Comparison of ENCODE assay signal across 15 cellular contexts in the genomic region with DNA sequence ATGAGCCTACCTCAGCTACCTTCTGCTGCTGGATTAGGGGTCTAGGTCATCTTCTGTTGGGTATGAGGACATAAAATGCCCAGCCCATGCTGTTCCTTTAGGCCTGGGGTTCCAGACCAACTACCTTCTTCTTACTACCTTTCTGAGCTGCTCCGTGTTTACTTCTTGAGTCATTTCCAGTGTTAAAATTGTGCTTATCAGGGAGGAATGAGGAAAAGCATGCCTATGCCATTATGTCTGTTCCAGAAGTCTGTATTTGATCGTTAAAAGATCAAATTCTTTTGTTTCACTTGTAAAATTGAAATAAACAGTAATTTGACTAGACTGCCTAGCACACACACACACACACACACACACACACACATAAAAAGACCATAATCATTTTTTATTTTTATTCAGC.
DNase-seq lines count a peak whose midpoint lies in the region; ATAC-seq and TF ChIP-seq lines count a peak whose summit lies in the region.
"Had no signal": no experiment of that assay in that cellular context is flagged by ENCODE, and none has a peak within 500 bp of the region (broad histone marks: within the 10 kb centered on the region; RNA-seq: fewer than 3 reads in every experiment).

No MANE protein-coding gene starts in this region.

- no peak overlapping the region for H3K4me2 ChIP-seq in mesenchymal stem cell (ENCODE audit: low read length, poor library complexity, severe bottlenecking)

- no peak overlapping the region for H2BK5ac ChIP-seq in mesenchymal stem cell (ENCODE audit: low read depth, low read length, poor library complexity, severe bottlenecking)

- ATAC-seq in activated CD8-positive, alpha-beta T cell treated with anti-CD3 and anti-CD28 coated beads, Interleukin-2, amount 10 ng/mL, durations not matched to agents 7 days and 5 days = no peak
- ATAC-seq in GM18907 (IDR thresholded peaks at IDR 0.05; ENCODE audit: unreplicated experiment) = no peak
- ATAC-seq: CD8-positive, alpha-beta T cell; HCT116 had no signal

- no TSS peak for BruUV-seq in Calu3 (replicated peaks; lab: Mats Ljungman, UMichigan)

- H3K4me3 ChIP-seq in adipocyte (ENCODE audit: low read length) (no peak overlapping the region), epithelial cell of esophagus (ENCODE audit: low read length) (no peak overlapping the region), mesenchymal stem cell (ENCODE audit: insufficient read depth in 1 of 2, low read depth in 1 of 2, low read length in 2 of 2) (no peak overlapping the region)

- TF ChIP-seq CTCF in Calu3 (IDR thresholded peaks at IDR 0.05; ENCODE audit: unreplicated experiment) (no peak), epithelial cell of esophagus (IDR thresholded peaks at IDR 0.05; ENCODE audit: insufficient read depth, low read depth, low read length, missing control alignments) (no peak)

- no peaks in the 10 kb centered on the region for H3K36me3 Mint-ChIP-seq in Calu3 (ENCODE audit: insufficient read depth, unreplicated experiment)
- no peaks in the 10 kb centered on the region for H3K36me3 Mint-ChIP-seq in activated CD8-positive, alpha-beta T cell treated with anti-CD3 and anti-CD28 coated beads, Interleukin-2, amount 10 ng/mL, durations not matched to agents 7 days and 5 days (ENCODE audit: low read depth)
- H3K36me3 Mint-ChIP-seq: CD14-positive monocyte; CD8-positive, alpha-beta T cell had no signal

- peak overlapping the region; percentile 66 for H3K27ac ChIP-seq in mesenchymal stem cell (ENCODE audit: low read length, poor library complexity, severe bottlenecking)
- H3K27ac ChIP-seq: 22Rv1 had no signal

- H2AK5ac ChIP-seq in mesenchymal stem cell (ENCODE audit: low read length, severe bottlenecking) = peak overlapping the region; percentile 66

- H3K27ac Mint-ChIP-seq in Calu3 (ENCODE audit: unreplicated experiment) = no peak overlapping the region
- H3K27ac Mint-ChIP-seq in activated CD8-positive, alpha-beta T cell treated with anti-CD3 and anti-CD28 coated beads, Interleukin-2, amount 10 ng/mL, durations not matched to agents 7 days and 5 days = no peak overlapping the region
- H3K27ac Mint-ChIP-seq: CD14-positive monocyte; CD8-positive, alpha-beta T cell had no signal

- no peak overlapping the region for H3K4me3 Mint-ChIP-seq in Calu3 (ENCODE audit: low read depth, unreplicated experiment)
- no peak overlapping the region for H3K4me3 Mint-ChIP-seq in activated CD8-positive, alpha-beta T cell treated with anti-CD3 and anti-CD28 coated beads, Interleukin-2, amount 10 ng/mL, durations not matched to agents 7 days and 5 days
- H3K4me3 Mint-ChIP-seq: CD14-positive monocyte; CD8-positive, alpha-beta T cell had no signal

- H2BK120ac ChIP-seq in mesenchymal stem cell (ENCODE audit: low read depth, low read length) = no peak overlapping the region

- H4K91ac ChIP-seq in mesenchymal stem cell (ENCODE audit: low read length) = no peak overlapping the region

- intact Hi-C loops in Calu3 (cut with micrococcal nuclease; ENCODE audit: unreplicated experiment) = no loop called here

- H3K36me3 ChIP-seq in adipocyte (ENCODE audit: control insufficient read depth, insufficient read depth, low read length, severe bottlenecking) (no peaks in the 10 kb centered on the region), mesenchymal stem cell (ENCODE audit: control insufficient read depth in 1 of 2, insufficient read depth in 2 of 2, low read depth in 1 of 2, low read length in 2 of 2) (no peaks in the 10 kb centered on the region)

- H2AFZ ChIP-seq in mesenchymal stem cell (ENCODE audit: low read depth, low read length) = no peak overlapping the region

- no peak overlapping the region for H2BK12ac ChIP-seq in mesenchymal stem cell (ENCODE audit: low read length in 2 of 2)

- POLR2A ChIA-PET in activated CD8-positive, alpha-beta T cell treated with anti-CD3 and anti-CD28 coated beads, Interleukin-2, amount 10 ng/mL, durations not matched to agents 7 days and 5 days (lab: Charles Lee) = no interaction called here

- DNase-seq in Calu3 (peak; percentile 2), adipocyte (ENCODE audit: low read depth) (peak; percentile 45), epithelial cell of esophagus (ENCODE audit: low read depth) (peak; percentile 60), mesenchymal stem cell (no peak)
- DNase-seq in activated effector memory CD4-positive, alpha-beta T cell treated with anti-CD3 and anti-CD28 coated beads, Interleukin-2, amount 50 U/mL, for 16 hours = no peak
- DNase-seq in activated CD8-positive, alpha-beta T cell treated with anti-CD3 and anti-CD28 coated beads, Interleukin-2, amount 10 ng/mL, durations not matched to agents 7 days and 5 days = no peak
- no peak for DNase-seq in activated T-cell treated with anti-CD3 and anti-CD28 coated beads, Interleukin-2, amount 50 U/mL, for 1 hour
- DNase-seq: CD8-positive, alpha-beta T cell; COR-L47; DND-41; GF-D8 had no signal

- no peaks in the 10 kb centered on the region for H3K27me3 Mint-ChIP-seq in Calu3 (ENCODE audit: unreplicated experiment)
- H3K27me3 Mint-ChIP-seq in activated CD8-positive, alpha-beta T cell treated with anti-CD3 and anti-CD28 coated beads, Interleukin-2, amount 10 ng/mL, durations not matched to agents 7 days and 5 days (ENCODE audit: low read depth) = no peaks in the 10 kb centered on the region

- H3K9ac ChIP-seq in adipocyte (ENCODE audit: low read length) = no peak overlapping the region
- H3K9ac ChIP-seq in mesenchymal stem cell (ENCODE audit: low read length) = no peak overlapping the region

- WGBS in mesenchymal stem cell = no CpG with 5 or more reads among the region's 2 CpGs

- no peak overlapping the region for H3K14ac ChIP-seq in mesenchymal stem cell (ENCODE audit: low read length in 2 of 2)

- no peaks in the 10 kb centered on the region for H3K4me1 ChIP-seq in adipocyte (ENCODE audit: control insufficient read depth, insufficient read depth, low read length)
- H3K4me1 ChIP-seq in mesenchymal stem cell (ENCODE audit: control insufficient read depth, insufficient read depth, low read depth, low read length) = peaks cover 5% of the 10 kb centered on the region

- peaks cover 20% of the 10 kb centered on the region for H3K4me1 Mint-ChIP-seq in Calu3 (ENCODE audit: low read depth, unreplicated experiment)
- no peaks in the 10 kb centered on the region for H3K4me1 Mint-ChIP-seq in activated CD8-positive, alpha-beta T cell treated with anti-CD3 and anti-CD28 coated beads, Interleukin-2, amount 10 ng/mL, durations not matched to agents 7 days and 5 days (ENCODE audit: low read depth)
- H3K4me1 Mint-ChIP-seq: CD14-positive monocyte had no signal

- no peak overlapping the region for H2BK15ac ChIP-seq in mesenchymal stem cell (ENCODE audit: low read depth, poor library complexity, severe bottlenecking)

- no peak overlapping the region for H3K23ac ChIP-seq in mesenchymal stem cell (ENCODE audit: low read length in 2 of 2)

- CTCF ChIA-PET in Calu3 (lab: Charles Lee) = no interaction called here
- CTCF ChIA-PET in activated CD8-positive, alpha-beta T cell treated with anti-CD3 and anti-CD28 coated beads, Interleukin-2, amount 10 ng/mL, durations not matched to agents 7 days and 5 days (lab: Charles Lee) = no interaction called here

- no peak overlapping the region for H3K4ac ChIP-seq in mesenchymal stem cell (ENCODE audit: low read depth in 1 of 2, low read length in 2 of 2)

- peaks cover 3% of the 10 kb centered on the region for H3K9me3 Mint-ChIP-seq in Calu3 (ENCODE audit: low read depth, unreplicated experiment)
- H3K9me3 Mint-ChIP-seq in activated CD8-positive, alpha-beta T cell treated with anti-CD3 and anti-CD28 coated beads, Interleukin-2, amount 10 ng/mL, durations not matched to agents 7 days and 5 days (ENCODE audit: insufficient read depth) = peaks cover 7% of the 10 kb centered on the region

- H3K9me3 ChIP-seq in adipocyte (ENCODE audit: control insufficient read depth, low read length) (no peaks in the 10 kb centered on the region), mesenchymal stem cell (ENCODE audit: control insufficient read depth, low read length) (no peaks in the 10 kb centered on the region)

- peaks cover 3% of the 10 kb centered on the region for H3K79me1 ChIP-seq in mesenchymal stem cell (replicated peaks; ENCODE audit: low read length, poor library complexity, severe bottlenecking)

- no peak overlapping the region for H3K18ac ChIP-seq in mesenchymal stem cell (ENCODE audit: low read depth in 1 of 2, low read length in 2 of 2)

- H3K27me3 ChIP-seq in adipocyte (replicated peaks; ENCODE audit: control insufficient read depth, insufficient read depth, low read length) (no peaks in the 10 kb centered on the region), mesenchymal stem cell (ENCODE audit: control insufficient read depth in 1 of 2, insufficient read depth in 1 of 2, low read length in 2 of 2) (no peaks in the 10 kb centered on the region)

- no peak overlapping the region for H4K8ac ChIP-seq in mesenchymal stem cell (ENCODE audit: low read length)

Comparison
In these comparisons a context has a peak if more than half of its experiments do, and no peak if none do; other contexts are left out.
1. DNase-seq: peak in Calu3 (single experiment), adipocyte (single experiment) and epithelial cell of esophagus (single experiment); none in mesenchymal stem cell (single experiment), activated effector memory CD4-positive, alpha-beta T cell treated with anti-CD3 and anti-CD28 coated beads, Interleukin-2, amount 50 U/mL, for 16 hours (single experiment), activated CD8-positive, alpha-beta T cell treated with anti-CD3 and anti-CD28 coated beads, Interleukin-2, amount 10 ng/mL, durations not matched to agents 7 days and 5 days (single experiment) and activated T-cell treated with anti-CD3 and anti-CD28 coated beads, Interleukin-2, amount 50 U/mL, for 1 hour (single experiment).